In genomic region chr16:79363035-79363434, GRCh38 we compare ENCODE assay signal across 30 cellular contexts.
"Had no signal": no experiment of that assay in that cellular context is flagged by ENCODE, and none has a peak within 500 bp of the region (broad histone marks: within the 10 kb centered on the region; RNA-seq: fewer than 3 reads in every experiment).

No MANE protein-coding gene starts in this region.

- H3K9me3 ChIP-seq: ascending aorta, SJCRH30 had no signal

- H3K27me3 ChIP-seq: ascending aorta, cardiac muscle cell, SJCRH30 had no signal

- H3K27ac ChIP-seq: ascending aorta, cardiac muscle cell, SJCRH30, SK-N-MC had no signal

- H3K36me3 Mint-ChIP-seq: activated naive CD8-positive, alpha-beta T cell treated with anti-CD3 and anti-CD28 coated beads, Interleukin-2, amount 10 ng/mL, durations not matched to agents 7 days and 5 days had no signal

- H3K4me3 Mint-ChIP-seq: activated CD4-positive, alpha-beta T cell treated with anti-CD3 and anti-CD28 coated beads, Interleukin-2, amount 10 ng/mL, durations not matched to agents 24 days and 14 days; activated naive CD4-positive, alpha-beta T cell treated with anti-CD3 and anti-CD28 coated beads, Interleukin-2, amount 50 U/mL, for 24 hours; activated naive CD8-positive, alpha-beta T cell treated with anti-CD3 and anti-CD28 coated beads, Interleukin-2, amount 10 ng/mL, durations not matched to agents 7 days and 5 days; activated T-helper 1 cell treated with anti-CD3 and anti-CD28 coated beads, Interleukin-12 subunit alpha, Interleukin-12 subunit beta, Interleukin-2, Interleukin-4 antibody, amounts not matched to agents 30 ng/mL and 10 ng/mL and 1 ng/mL, durations not matched to agents 14 hours and 24 hours and 36 hours; T-helper 2 cell treated with Interferon-gamma antibody and Interleukin-4, amounts not matched to agents 5 μg/mL and 100 μg/mL, for 36 hours had no signal

- H3K4me1 ChIP-seq: ascending aorta, SJCRH30 had no signal

- H3K36me3 ChIP-seq: ascending aorta, cardiac muscle cell, SJCRH30 had no signal

- H3K4me3 ChIP-seq: ascending aorta, cardiac muscle cell, SJCRH30, SK-N-MC had no signal

- DNase-seq: activated CD4-positive, alpha-beta T cell treated with anti-CD3 and anti-CD28 coated beads, Interleukin-2, amount 50 U/mL, for 4 hours; activated CD4-positive, CD25-positive, alpha-beta regulatory T cell treated with anti-CD3 and anti-CD28 coated beads, Interleukin-2, amount 50 U/mL, for 72 hours; activated CD8-positive, alpha-beta memory T cell treated with anti-CD3 and anti-CD28 coated beads, Interleukin-2, amount 50 U/mL, for 4 hours; activated effector memory CD4-positive, alpha-beta T cell treated with Interleukin-2 at 50 U/mL for 16 hours; activated naive CD8-positive, alpha-beta T cell treated with anti-CD3 and anti-CD28 coated beads, Interleukin-2, amount 10 ng/mL, durations not matched to agents 7 days and 5 days; activated T-cell treated with anti-CD3 and anti-CD28 coated beads for 4 hours; activated T-cell treated with anti-CD3 and anti-CD28 coated beads, Interleukin-2, amount 50 U/mL, for 4 hours; amygdala; KG1; NCI-H1092 treated with DMSO at 0.1 percent for 48 hours; NCI-H1417; NCI-H146; NCI-H187 treated with DMSO at 0.1 percent for 48 hours; NCI-H2081; NCI-H2171 treated with DMSO at 0.1 percent for 48 hours; NCI-H2227 treated with DMSO at 0.1 percent for 48 hours; NCI-H446; NCI-H510A treated with DMSO at 0.1 percent for 48 hours; NCI-H69; NCI-H82; SHP77; SJCRH30 had no signal

- H3K9me3 Mint-ChIP-seq: activated naive CD4-positive, alpha-beta T cell treated with anti-CD3 and anti-CD28 coated beads, Interleukin-2, amount 50 U/mL, for 24 hours; activated T-cell treated with anti-CD3 and anti-CD28 coated beads, Interleukin-2, amount 50 U/mL, for 4 hours had no signal

- ATAC-seq: activated T-cell treated with anti-CD3 and anti-CD28 coated beads, Interleukin-2, amount 50 U/mL, for 4 hours; Panc1 had no signal

- H3K27ac Mint-ChIP-seq: activated CD4-positive, alpha-beta T cell treated with anti-CD3 and anti-CD28 coated beads, Interleukin-2, amount 10 ng/mL, durations not matched to agents 24 days and 14 days; activated naive CD4-positive, alpha-beta T cell treated with anti-CD3 and anti-CD28 coated beads, Interleukin-2, amount 50 U/mL, for 24 hours; activated naive CD8-positive, alpha-beta T cell treated with anti-CD3 and anti-CD28 coated beads, Interleukin-2, amount 10 ng/mL, durations not matched to agents 7 days and 5 days; activated T-helper 1 cell treated with anti-CD3 and anti-CD28 coated beads, Interleukin-12 subunit alpha, Interleukin-12 subunit beta, Interleukin-2, Interleukin-4 antibody, amounts not matched to agents 30 ng/mL and 10 ng/mL and 1 ng/mL, durations not matched to agents 14 hours and 24 hours and 36 hours; T-helper 2 cell treated with Interferon-gamma antibody and Interleukin-4, amounts not matched to agents 5 μg/mL and 100 μg/mL, for 36 hours had no signal
